8 cellular contexts compared by ENCODE assay signal in the genomic region with DNA sequence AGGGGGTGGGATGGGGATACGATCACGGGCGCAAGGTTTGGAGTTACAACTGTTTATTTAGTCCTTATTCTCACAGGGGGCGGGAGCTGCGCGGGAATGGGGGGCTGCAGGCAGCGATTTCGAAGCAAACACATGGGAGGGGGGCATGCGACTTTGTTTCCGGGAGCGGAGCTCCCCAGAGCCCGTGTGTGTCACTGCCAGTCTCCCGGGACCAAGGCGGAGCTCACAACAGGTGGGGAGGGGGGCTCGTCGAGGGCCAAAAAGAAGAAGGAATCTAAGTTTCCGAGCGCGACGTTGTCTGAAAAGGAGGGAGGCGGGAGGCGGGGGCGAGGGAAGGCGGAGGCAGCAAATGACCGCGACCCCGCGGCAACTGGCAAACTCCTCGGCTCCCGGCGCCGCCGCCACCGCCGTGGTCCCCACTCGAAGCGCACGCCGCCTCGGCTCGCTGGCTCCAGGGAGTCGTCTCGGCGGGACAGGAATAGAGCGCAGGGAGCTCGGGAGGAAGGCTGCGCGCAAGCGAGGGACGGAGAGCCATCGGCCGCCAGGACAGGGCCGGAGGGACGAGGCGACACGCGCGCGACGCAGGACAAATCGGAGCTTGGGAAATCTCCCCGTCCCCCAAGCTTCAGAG. TPM values are rescaled to one million over a fixed set of nuclear protein-coding genes. Genes with fewer than 3 reads are reported as not detected.
DNase-seq lines count a peak whose midpoint lies in the region; ATAC-seq, FAIRE-seq and TF ChIP-seq lines count a peak whose summit lies in the region.

No MANE protein-coding gene starts in this region.

- H3K9ac ChIP-seq in GM23248: peak overlapping the region; percentile 90

- WGBS in GM23248 (ENCODE audit: low coverage in 1 of 2, low lambda C conversion rate in 2 of 2, missing lambda C conversion rate in 2 of 2), 2 experiments: 1 to 2% methylated on average over 30 to 62 of the region's 62 CpGs

- DNase-seq in GM23248: peak; percentile 71
- peak; percentile 91 for DNase-seq in OCI-LY7 (ENCODE audit: low spot score)
- DNase-seq in activated T-helper 9 cell treated with anti-CD3 and anti-CD28 coated beads, Interleukin-2, amount 50 U/mL, for 16 hours (ENCODE audit: low read depth): peak; percentile 25
- DNase-seq in fibroblast of the aortic adventitia (ENCODE audit: low read depth): peak; percentile 25
- peak; percentile 15 to 54 (median 34) for DNase-seq in naive thymus-derived CD4-positive, alpha-beta T cell
- DNase-seq in D721Med (ENCODE audit: insufficient read length, low spot score): no peak

- intact Hi-C loops in OCI-LY7 (cut with micrococcal nuclease; ENCODE audit: unreplicated experiment): loop anchor here (1.0 kb wide), 4 partner anchors 18 to 191 kb away; no protein-coding TSS in a partner anchor
- intact Hi-C loops in naive thymus-derived CD4-positive, alpha-beta T cell (cut with micrococcal nuclease): loop anchor here (1.0 to 10.0 kb wide), 10 partner anchors 70 to 1487 kb away; a partner anchor contains a TSS

- peak overlapping the region; percentile 87 to 97 (median 94) for H3K27ac Mint-ChIP-seq in naive thymus-derived CD4-positive, alpha-beta T cell
- H3K27ac Mint-ChIP-seq in stimulated activated naive CD8-positive, alpha-beta T cell treated with anti-CD3 and anti-CD28 coated beads, Interleukin-15, Interleukin-2, amounts not matched to agents 100 ng/mL and 50 ng/mL, for 24 hours: peak overlapping the region; percentile 98

- peaks cover 54% of the 10 kb centered on the region for H3K4me1 ChIP-seq in GM23248 (ENCODE audit: insufficient read depth)
- H3K4me1 ChIP-seq in OCI-LY7 (ENCODE audit: insufficient read depth, low read length, poor library complexity, severe bottlenecking): peaks cover 43% of the 10 kb centered on the region
- H3K4me1 ChIP-seq in naive thymus-derived CD4-positive, alpha-beta T cell (ENCODE audit: control insufficient read depth in 2 of 2, insufficient read depth in 2 of 2, low read length in 2 of 2): peaks cover 7 to 16% of the 10 kb centered on the region in 2 donors

- no peaks in the 10 kb centered on the region for H3K27me3 ChIP-seq in GM23248 (replicated peaks; ENCODE audit: insufficient read depth)
- H3K27me3 ChIP-seq in naive thymus-derived CD4-positive, alpha-beta T cell (ENCODE audit: control insufficient read depth in 2 of 2, insufficient read depth in 2 of 2, low read length in 2 of 2): no peaks in the 10 kb centered on the region

- peaks cover 12 to 58% (median 45%) of the 10 kb centered on the region in 7 donors for H3K4me1 Mint-ChIP-seq in naive thymus-derived CD4-positive, alpha-beta T cell
- H3K4me1 Mint-ChIP-seq in stimulated activated naive CD8-positive, alpha-beta T cell treated with anti-CD3 and anti-CD28 coated beads, Interleukin-15, Interleukin-2, amounts not matched to agents 100 ng/mL and 50 ng/mL, for 24 hours (ENCODE audit: low read depth): peaks cover 64% of the 10 kb centered on the region

- FAIRE-seq in D721Med (lab: Jason Lieb, UNC): no peak

- BruUV-seq in OCI-LY7 (replicated peaks; lab: Mats Ljungman, UMichigan): no TSS peak

- H3K36me3 Mint-ChIP-seq in naive thymus-derived CD4-positive, alpha-beta T cell: peaks cover 0 to 2% (median 0%) of the 10 kb centered on the region in 5 donors
- peaks cover 10% of the 10 kb centered on the region for H3K36me3 Mint-ChIP-seq in stimulated activated naive CD8-positive, alpha-beta T cell treated with anti-CD3 and anti-CD28 coated beads, Interleukin-15, Interleukin-2, amounts not matched to agents 100 ng/mL and 50 ng/mL, for 24 hours (ENCODE audit: low read depth)

- H3K9me2 ChIP-seq in GM23248 (ENCODE audit: insufficient read depth) (no peaks in the 10 kb centered on the region), OCI-LY7 (ENCODE audit: insufficient read depth, low read length) (no peaks in the 10 kb centered on the region)

- H2AFZ ChIP-seq in GM23248 (peak overlapping the region; percentile 86), OCI-LY7 (ENCODE audit: low read length) (peak overlapping the region; percentile 41; the same call in 1 of the 2 replicates)

- H3K4me3 ChIP-seq in GM23248 (peak overlapping the region; percentile 93), OCI-LY7 (ENCODE audit: low read depth, low read length, poor library complexity, severe bottlenecking) (peak overlapping the region; percentile 90), fibroblast of the aortic adventitia (ENCODE audit: low read depth, low read length) (peak overlapping the region; percentile 76)
- H3K4me3 ChIP-seq in naive thymus-derived CD4-positive, alpha-beta T cell (ENCODE audit: low read length): peak overlapping the region; percentile 76

- no peak for ATAC-seq in naive thymus-derived CD4-positive, alpha-beta T cell
- ATAC-seq in HG02763 (IDR thresholded peaks at IDR 0.05; ENCODE audit: unreplicated experiment): no peak

- H4K20me1 ChIP-seq in GM23248 (ENCODE audit: insufficient read depth): no peaks in the 10 kb centered on the region
- H4K20me1 ChIP-seq in OCI-LY7 (ENCODE audit: insufficient read depth, low read length): no peaks in the 10 kb centered on the region

- H3K27ac ChIP-seq in GM23248 (peak overlapping the region; percentile 81), OCI-LY7 (ENCODE audit: low read depth, low read length, poor library complexity, severe bottlenecking) (peak overlapping the region; percentile 88)
- H3K27ac ChIP-seq in naive thymus-derived CD4-positive, alpha-beta T cell (ENCODE audit: low read depth, low read length): peak overlapping the region; percentile 85

- H3F3A ChIP-seq in GM23248 (ENCODE audit: insufficient read depth): peaks cover 30% of the 10 kb centered on the region

- peaks cover 0 to 3% (median 0%) of the 10 kb centered on the region in 11 donors for H3K9me3 Mint-ChIP-seq in naive thymus-derived CD4-positive, alpha-beta T cell
- H3K9me3 Mint-ChIP-seq in stimulated activated naive CD8-positive, alpha-beta T cell treated with anti-CD3 and anti-CD28 coated beads, Interleukin-15, Interleukin-2, amounts not matched to agents 100 ng/mL and 50 ng/mL, for 24 hours: no peaks in the 10 kb centered on the region

- H3K79me2 ChIP-seq in GM23248 (ENCODE audit: insufficient read depth): peaks cover 79% of the 10 kb centered on the region
- peaks cover 76% of the 10 kb centered on the region for H3K79me2 ChIP-seq in OCI-LY7 (ENCODE audit: insufficient read depth, low read depth, low read length)

- in situ Hi-C loops in GM23248 (cut with MboI): loop anchor here (25.0 kb wide), 2 partner anchors 470 to 870 kb away; no protein-coding TSS in a partner anchor

- POLR2A ChIA-PET in OCI-LY7 (lab: Charles Lee): interaction anchor here (0.7 to 2.0 kb wide), 19 partner anchors 9 to 1513 kb away, joined by 3 to 37 read pairs (median 4); no protein-coding TSS in a partner anchor
- POLR2A ChIA-PET in naive thymus-derived CD4-positive, alpha-beta T cell (lab: Charles Lee): interaction anchor here (0.7 to 2.2 kb wide), 10 partner anchors 8 to 527 kb away, joined by 3 to 6 read pairs (median 4); no protein-coding TSS in a partner anchor

- TF ChIP-seq CTCF in OCI-LY7 (conservative IDR thresholded peaks at IDR 0.05; ENCODE audit: low read length): no peak
- no peak for TF ChIP-seq CTCF in fibroblast of the aortic adventitia (IDR thresholded peaks at IDR 0.05; ENCODE audit: insufficient read depth, low read length)
- TF ChIP-seq CTCF in D721Med (IDR thresholded peaks at IDR 0.05; ENCODE audit: insufficient read depth, missing control alignments): no peak

- H3K27me3 Mint-ChIP-seq in naive thymus-derived CD4-positive, alpha-beta T cell: peaks cover 0 to 42% (median 0%) of the 10 kb centered on the region in 5 donors
- no peaks in the 10 kb centered on the region for H3K27me3 Mint-ChIP-seq in stimulated activated naive CD8-positive, alpha-beta T cell treated with anti-CD3 and anti-CD28 coated beads, Interleukin-15, Interleukin-2, amounts not matched to agents 100 ng/mL and 50 ng/mL, for 24 hours

- no peaks in the 10 kb centered on the region for H3K9me3 ChIP-seq in GM23248 (ENCODE audit: low read depth)
- H3K9me3 ChIP-seq in OCI-LY7 (ENCODE audit: low read length): no peaks in the 10 kb centered on the region
- H3K9me3 ChIP-seq in naive thymus-derived CD4-positive, alpha-beta T cell (ENCODE audit: control insufficient read depth in 2 of 3, low read length in 3 of 3): no peaks in the 10 kb centered on the region

- CTCF ChIA-PET in OCI-LY7 (lab: Charles Lee; ENCODE audit: unreplicated experiment): interaction anchor here (0.9 to 1.4 kb wide), 4 partner anchors 39 to 450 kb away, joined by 3 to 6 read pairs (median 3); no protein-coding TSS in a partner anchor
- CTCF ChIA-PET in naive thymus-derived CD4-positive, alpha-beta T cell (lab: Charles Lee): interaction anchor here (0.5 to 1.4 kb wide), 2 partner anchors 123 to 138 kb away, joined by 3 to 4 read pairs; no protein-coding TSS in a partner anchor

- H3K36me3 ChIP-seq in GM23248 (ENCODE audit: low read depth) (no peaks in the 10 kb centered on the region), OCI-LY7 (ENCODE audit: insufficient read depth, low read length) (no peaks in the 10 kb centered on the region)
- H3K36me3 ChIP-seq in naive thymus-derived CD4-positive, alpha-beta T cell (ENCODE audit: control insufficient read depth in 2 of 3, insufficient read depth in 3 of 3, low read length in 3 of 3): peaks cover 0 to 9% (median 0%) of the 10 kb centered on the region in 3 experiments

- peak overlapping the region; percentile 92 to 99 (median 95) for H3K4me3 Mint-ChIP-seq in naive thymus-derived CD4-positive, alpha-beta T cell
- H3K4me3 Mint-ChIP-seq in stimulated activated naive CD8-positive, alpha-beta T cell treated with anti-CD3 and anti-CD28 coated beads, Interleukin-15, Interleukin-2, amounts not matched to agents 100 ng/mL and 50 ng/mL, for 24 hours: peak overlapping the region; percentile 95

- H3K4me2 ChIP-seq in GM23248 (ENCODE audit: unreplicated experiment): peak overlapping the region; percentile 98
- H3K4me2 ChIP-seq in OCI-LY7 (ENCODE audit: low read length): peak overlapping the region; percentile 92

RNA-seq across cellular contexts. Expression of a gene that starts 1.4 kb away (rescaled TPM):
- 37.4 and 52.5 TPM in 2 replicates for total RNA-seq in GM23248 (2014; rRNA removed; shearing (Covaris generic))
- 57.6 and 59.9 TPM in 2 replicates for polyA plus RNA-seq in GM23248 (2016; fragmentation: Nextera tagmentation; extraction: Ambion mirVana)
- 67.2 and 87.3 TPM in 2 replicates for total RNA-seq in OCI-LY7 (2014; rRNA removed; shearing (Covaris generic))
- total RNA-seq in OCI-LY7 (2022) (151 and 168 TPM in 2 replicates), fibroblast of the aortic adventitia (ENCODE audit: low replicate concordance) (43.3 and 115 TPM in 2 replicates)
- total RNA-seq in naive thymus-derived CD4-positive, alpha-beta T cell: 100 to 1,000 TPM; 104 to 537 (median 456) TPM
- 100 to 1,000 TPM; 408 to 431 TPM for polyA plus RNA-seq in naive thymus-derived CD4-positive, alpha-beta T cell
